ENCODE assay signal across 8 cellular contexts in genomic region chr1:6785318-6785712, GRCh38. TPM values are rescaled to one million over a fixed set of nuclear protein-coding genes. Genes with fewer than 3 reads are reported as not detected.
DNase-seq lines count a peak whose midpoint lies in the region; ATAC-seq and TF ChIP-seq lines count a peak whose summit lies in the region.

CAMTA1 (plus strand) TSS chr1:6785454; CDS start chr1:6785531, 77 bp downstream.

- H3K27ac Mint-ChIP-seq in activated CD4-positive, alpha-beta memory T cell treated with anti-CD3 and anti-CD28 coated beads for 36 hours, result peak within 1 kb of the TSS; percentile 86
- H3K27ac Mint-ChIP-seq in glutamatergic neuron (ENCODE audit: unreplicated experiment), result peak within 1 kb of the TSS; percentile 91

- peak; percentile 69 for ATAC-seq in HG02981 (IDR thresholded peaks at IDR 0.05; ENCODE audit: unreplicated experiment)
- ATAC-seq in psoas muscle, result no peak
- ATAC-seq in HG03097 (IDR thresholded peaks at IDR 0.05; ENCODE audit: low FRiP score, unreplicated experiment), result no peak

- peak within 1 kb of the TSS; percentile 84 for H3K4me3 Mint-ChIP-seq in activated CD4-positive, alpha-beta memory T cell treated with anti-CD3 and anti-CD28 coated beads for 36 hours
- H3K4me3 Mint-ChIP-seq in glutamatergic neuron (ENCODE audit: unreplicated experiment), result peak within 1 kb of the TSS; percentile 98

- H3K36me3 ChIP-seq in psoas muscle (ENCODE audit: insufficient read depth in 1 of 2, low read depth in 1 of 2), result no peaks in the 10 kb centered on the region

- H3K4me3 ChIP-seq in GM12875 (ENCODE audit: low read depth, low read length), result peak within 1 kb of the TSS; percentile 92
- peak within 1 kb of the TSS; percentile 89 for H3K4me3 ChIP-seq in psoas muscle

- POLR2A ChIA-PET in activated CD4-positive, alpha-beta memory T cell treated with anti-CD3 and anti-CD28 coated beads for 36 hours (lab: Charles Lee), result interaction anchor here (0.9 to 2.2 kb wide), 5 partner anchors 8 to 182 kb away, joined by 3 to 17 read pairs (median 7); partner anchors contain the start of gene DNAJC11

- H3K4me1 ChIP-seq in psoas muscle, result peaks cover 20% of the 10 kb centered on the region

- no peak for DNase-seq in activated CD4-positive, alpha-beta memory T cell treated with anti-CD3 and anti-CD28 coated beads for 36 hours
- DNase-seq in glutamatergic neuron (no peak), psoas muscle (no peak), NCI-H510A treated with DMSO at 0.1 percent for 48 hours (lab: John Stamatoyannopoulos, UW) (no peak), SW480 (ENCODE audit: low spot score) (no peak)

- H3K4me1 Mint-ChIP-seq in activated CD4-positive, alpha-beta memory T cell treated with anti-CD3 and anti-CD28 coated beads for 36 hours (ENCODE audit: low read depth), result peaks cover 44% of the 10 kb centered on the region
- peaks cover 17% of the 10 kb centered on the region for H3K4me1 Mint-ChIP-seq in glutamatergic neuron (ENCODE audit: low read depth, unreplicated experiment)

- H3K9me3 ChIP-seq in psoas muscle, result no peaks in the 10 kb centered on the region

- no peaks in the 10 kb centered on the region for H3K36me3 Mint-ChIP-seq in activated CD4-positive, alpha-beta memory T cell treated with anti-CD3 and anti-CD28 coated beads for 36 hours
- no peaks in the 10 kb centered on the region for H3K36me3 Mint-ChIP-seq in glutamatergic neuron (ENCODE audit: unreplicated experiment)

- intact Hi-C loops in activated CD4-positive, alpha-beta memory T cell treated with anti-CD3 and anti-CD28 coated beads for 36 hours (cut with micrococcal nuclease), result loop anchor here (1.0 to 10.0 kb wide), 7 partner anchors 43 to 791 kb away; partner anchors contain the start of genes NPHP4 and PHF13
- intact Hi-C loops in psoas muscle (cut with DNase I), result loop anchor here in 1 of 2 donors (5.0 kb wide), 1 partner anchor 83 kb away; the partner anchor contains the start of gene DNAJC11

- no peaks in the 10 kb centered on the region for H3K27me3 ChIP-seq in psoas muscle (ENCODE audit: insufficient read depth in 3 of 3, low read length in 2 of 3)

- CTCF ChIA-PET in activated CD4-positive, alpha-beta memory T cell treated with anti-CD3 and anti-CD28 coated beads for 36 hours (lab: Charles Lee), result interaction anchor here (0.8 to 1.5 kb wide), 3 partner anchors 16 to 104 kb away, joined by 3 to 6 read pairs (median 3); no protein-coding TSS in a partner anchor

- no peaks in the 10 kb centered on the region for H3K27me3 Mint-ChIP-seq in activated CD4-positive, alpha-beta memory T cell treated with anti-CD3 and anti-CD28 coated beads for 36 hours
- peaks cover 9% of the 10 kb centered on the region for H3K27me3 Mint-ChIP-seq in glutamatergic neuron (ENCODE audit: unreplicated experiment)

- TF ChIP-seq CTCF in GM12875 (IDR thresholded peaks at IDR 0.05; ENCODE audit: borderline replicate concordance, insufficient read depth, low read depth, low read length), result no peak
- no peak for TF ChIP-seq CTCF in glutamatergic neuron (IDR thresholded peaks at IDR 0.05; ENCODE audit: partially characterized antibody, unreplicated experiment)
- no peak for TF ChIP-seq CTCF in psoas muscle (IDR thresholded peaks at IDR 0.05)

- no peaks in the 10 kb centered on the region for H3K9me3 Mint-ChIP-seq in activated CD4-positive, alpha-beta memory T cell treated with anti-CD3 and anti-CD28 coated beads for 36 hours
- no peaks in the 10 kb centered on the region for H3K9me3 Mint-ChIP-seq in glutamatergic neuron (ENCODE audit: unreplicated experiment)

- 1 to 3% (median 1%) methylated on average over 7 to 66 of the region's 67 CpGs for WGBS in psoas muscle, 3 donors

- H3K27ac ChIP-seq in psoas muscle, result peak within 1 kb of the TSS; percentile 96

RNA-seq across cellular contexts. Expression of gene CAMTA1, which starts in this region (rescaled TPM):
- total RNA-seq in activated CD4-positive, alpha-beta memory T cell treated with anti-CD3 and anti-CD28 coated beads for 36 hours, result 10 to 100 TPM; 64.7 to 68.9 TPM
- 77.2 TPM for total RNA-seq in glutamatergic neuron (ENCODE audit: unreplicated experiment)
- 10 to 100 TPM; 64.6 to 76.5 (median 66.9) TPM for total RNA-seq in psoas muscle
- polyA plus RNA-seq in psoas muscle, result 100 to 1,000 TPM in 2 of 3 donors, 10 to 100 TPM in 1; 88.3 to 206 (median 130) TPM
